ENCODE assay signal across 1 cellular context in the genomic region with DNA sequence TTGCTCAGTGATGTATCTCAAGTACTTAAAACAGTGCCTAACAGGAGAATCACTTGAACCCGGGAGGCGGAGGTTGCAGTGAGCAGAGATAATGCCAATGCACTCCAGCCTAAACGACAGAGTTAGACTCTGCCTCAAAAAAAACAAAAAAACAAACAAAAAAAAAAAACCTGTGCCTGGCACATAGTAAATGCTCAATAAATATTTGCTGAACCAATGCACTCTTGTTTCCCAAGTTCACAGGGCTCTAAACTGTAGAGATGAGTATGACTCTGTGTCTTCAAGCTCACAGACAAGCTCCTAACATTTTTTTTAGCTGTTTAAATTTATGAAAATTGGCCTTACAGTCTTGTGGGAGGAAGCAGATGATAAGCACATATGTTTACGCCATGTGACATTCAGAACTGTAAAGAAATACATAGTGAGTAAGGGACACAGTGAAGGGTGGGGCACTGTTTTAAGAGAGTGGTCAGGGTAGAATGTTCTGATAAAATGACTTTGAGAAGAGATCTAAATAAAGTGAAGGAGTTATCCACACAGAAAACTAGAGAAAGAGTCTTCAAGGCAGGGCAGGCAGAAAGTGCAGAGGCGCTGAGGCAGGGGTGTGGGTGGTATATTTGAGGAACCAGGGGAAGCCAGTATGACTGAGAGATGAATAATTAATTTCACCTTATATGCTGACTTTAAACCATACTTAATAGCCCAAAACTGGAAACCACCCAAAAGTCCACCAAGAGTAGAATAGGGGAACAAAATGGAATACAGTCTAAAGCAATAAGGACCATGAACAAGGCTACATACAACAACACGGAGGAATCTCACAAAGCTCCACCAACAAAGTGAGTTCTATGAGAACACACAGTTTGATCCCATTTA.
TF ChIP-seq lines count a peak whose summit lies in the region.

No MANE protein-coding gene starts in this region.

TF ChIP-seq in GM23338, 12 proteins besides CTCF, POLR2A, EP300 and RAD21 (continued from another document):
- TF ChIP-seq, protein P1, sequence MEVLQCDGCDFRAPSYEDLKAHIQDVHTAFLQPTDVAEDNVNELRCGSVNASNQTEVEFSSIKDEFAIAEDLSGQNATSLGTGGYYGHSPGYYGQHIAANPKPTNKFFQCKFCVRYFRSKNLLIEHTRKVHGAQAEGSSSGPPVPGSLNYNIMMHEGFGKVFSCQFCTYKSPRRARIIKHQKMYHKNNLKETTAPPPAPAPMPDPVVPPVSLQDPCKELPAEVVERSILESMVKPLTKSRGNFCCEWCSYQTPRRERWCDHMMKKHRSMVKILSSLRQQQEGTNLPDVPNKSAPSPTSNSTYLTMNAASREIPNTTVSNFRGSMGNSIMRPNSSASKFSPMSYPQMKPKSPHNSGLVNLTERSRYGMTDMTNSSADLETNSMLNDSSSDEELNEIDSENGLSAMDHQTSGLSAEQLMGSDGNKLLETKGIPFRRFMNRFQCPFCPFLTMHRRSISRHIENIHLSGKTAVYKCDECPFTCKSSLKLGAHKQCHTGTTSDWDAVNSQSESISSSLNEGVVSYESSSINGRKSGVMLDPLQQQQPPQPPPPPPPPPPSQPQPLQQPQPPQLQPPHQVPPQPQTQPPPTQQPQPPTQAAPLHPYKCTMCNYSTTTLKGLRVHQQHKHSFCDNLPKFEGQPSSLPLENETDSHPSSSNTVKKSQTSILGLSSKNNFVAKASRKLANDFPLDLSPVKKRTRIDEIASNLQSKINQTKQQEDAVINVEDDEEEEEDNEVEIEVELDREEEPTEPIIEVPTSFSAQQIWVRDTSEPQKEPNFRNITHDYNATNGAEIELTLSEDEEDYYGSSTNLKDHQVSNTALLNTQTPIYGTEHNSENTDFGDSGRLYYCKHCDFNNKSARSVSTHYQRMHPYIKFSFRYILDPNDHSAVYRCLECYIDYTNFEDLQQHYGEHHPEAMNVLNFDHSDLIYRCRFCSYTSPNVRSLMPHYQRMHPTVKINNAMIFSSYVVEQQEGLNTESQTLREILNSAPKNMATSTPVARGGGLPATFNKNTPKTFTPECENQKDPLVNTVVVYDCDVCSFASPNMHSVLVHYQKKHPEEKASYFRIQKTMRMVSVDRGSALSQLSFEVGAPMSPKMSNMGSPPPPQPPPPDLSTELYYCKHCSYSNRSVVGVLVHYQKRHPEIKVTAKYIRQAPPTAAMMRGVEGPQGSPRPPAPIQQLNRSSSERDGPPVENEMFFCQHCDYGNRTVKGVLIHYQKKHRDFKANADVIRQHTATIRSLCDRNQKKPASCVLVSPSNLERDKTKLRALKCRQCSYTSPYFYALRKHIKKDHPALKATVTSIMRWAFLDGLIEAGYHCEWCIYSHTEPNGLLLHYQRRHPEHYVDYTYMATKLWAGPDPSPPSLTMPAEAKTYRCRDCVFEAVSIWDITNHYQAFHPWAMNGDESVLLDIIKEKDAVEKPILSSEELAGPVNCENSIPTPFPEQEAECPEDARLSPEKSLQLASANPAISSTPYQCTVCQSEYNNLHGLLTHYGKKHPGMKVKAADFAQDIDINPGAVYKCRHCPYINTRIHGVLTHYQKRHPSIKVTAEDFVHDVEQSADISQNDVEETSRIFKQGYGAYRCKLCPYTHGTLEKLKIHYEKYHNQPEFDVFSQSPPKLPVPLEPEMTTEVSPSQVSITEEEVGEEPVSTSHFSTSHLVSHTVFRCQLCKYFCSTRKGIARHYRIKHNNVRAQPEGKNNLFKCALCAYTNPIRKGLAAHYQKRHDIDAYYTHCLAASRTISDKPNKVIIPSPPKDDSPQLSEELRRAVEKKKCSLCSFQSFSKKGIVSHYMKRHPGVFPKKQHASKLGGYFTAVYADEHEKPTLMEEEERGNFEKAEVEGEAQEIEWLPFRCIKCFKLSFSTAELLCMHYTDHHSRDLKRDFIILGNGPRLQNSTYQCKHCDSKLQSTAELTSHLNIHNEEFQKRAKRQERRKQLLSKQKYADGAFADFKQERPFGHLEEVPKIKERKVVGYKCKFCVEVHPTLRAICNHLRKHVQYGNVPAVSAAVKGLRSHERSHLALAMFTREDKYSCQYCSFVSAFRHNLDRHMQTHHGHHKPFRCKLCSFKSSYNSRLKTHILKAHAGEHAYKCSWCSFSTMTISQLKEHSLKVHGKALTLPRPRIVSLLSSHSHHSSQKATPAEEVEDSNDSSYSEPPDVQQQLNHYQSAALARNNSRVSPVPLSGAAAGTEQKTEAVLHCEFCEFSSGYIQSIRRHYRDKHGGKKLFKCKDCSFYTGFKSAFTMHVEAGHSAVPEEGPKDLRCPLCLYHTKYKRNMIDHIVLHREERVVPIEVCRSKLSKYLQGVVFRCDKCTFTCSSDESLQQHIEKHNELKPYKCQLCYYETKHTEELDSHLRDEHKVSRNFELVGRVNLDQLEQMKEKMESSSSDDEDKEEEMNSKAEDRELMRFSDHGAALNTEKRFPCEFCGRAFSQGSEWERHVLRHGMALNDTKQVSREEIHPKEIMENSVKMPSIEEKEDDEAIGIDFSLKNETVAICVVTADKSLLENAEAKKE (CRISPR knock-in tag; IDR thresholded peaks at IDR 0.05): no peak
